ENCODE assay signal across 22 cellular contexts in genomic region chr4:41199788-41200187, GRCh38. TPM values are rescaled to one million over a fixed set of nuclear protein-coding genes. Genes with fewer than 3 reads are reported as not detected.
A peak's percentile ranks its signal among the peaks of the same experiment; 100 is the strongest.
DNase-seq lines count a peak whose midpoint lies in the region; ATAC-seq, FAIRE-seq and TF ChIP-seq lines count a peak whose summit lies in the region.
"Had no signal": no experiment of that assay in that cellular context is flagged by ENCODE, and none has a peak within 500 bp of the region (broad histone marks: within the 10 kb centered on the region; RNA-seq: fewer than 3 reads in every experiment).

No MANE protein-coding gene starts in this region.

- no peak for ATAC-seq in HepG2
- ATAC-seq in right lobe of liver: no peak
- ATAC-seq: A549 had no signal

- WGBS in HepG2 (ENCODE audit: low lambda C conversion rate): 80% methylated on average over 3 of the region's 3 CpGs
- WGBS in right lobe of liver (ENCODE audit: insufficient coverage, low coverage, low lambda C conversion rate, missing lambda C conversion rate): 83% methylated on average over 3 of the region's 3 CpGs
- 59 to 86% (median 63%) methylated on average over 3 of the region's 3 CpGs for WGBS in small intestine, 3 donors

- H3K4me1 ChIP-seq in HepG2 (ENCODE audit: insufficient read depth, low read length): peaks cover 30% of the 10 kb centered on the region
- H3K4me1 ChIP-seq in right lobe of liver: no peaks in the 10 kb centered on the region
- peaks cover 20% of the 10 kb centered on the region for H3K4me1 ChIP-seq in OCI-LY7 (ENCODE audit: insufficient read depth, low read length, poor library complexity, severe bottlenecking)
- H3K4me1 ChIP-seq in small intestine (ENCODE audit: control insufficient read depth in 2 of 2, insufficient read depth in 1 of 2, low read depth in 1 of 2, low read length in 1 of 2): peaks cover 0 to under 1% of the 10 kb centered on the region in 2 donors
- peaks cover 25% of the 10 kb centered on the region for H3K4me1 ChIP-seq in A673 (ENCODE audit: insufficient read depth, low read length, poor library complexity, severe bottlenecking)

- TF ChIP-seq EP300 in HepG2 (IDR thresholded peaks at IDR 0.05; ENCODE audit: low read depth in 2 of 2, low read length in 2 of 2) (no peak), HepG2 (CRISPR knock-in tag; IDR thresholded peaks at IDR 0.05; ENCODE audit: borderline replicate concordance) (no peak)

- in situ Hi-C loops in HepG2 (cut with HindIII; ENCODE audit: extremely low pct_ligation_motif_present, low pct_unique_long_range_greater_than_20kb): no loop called here

- no peaks in the 10 kb centered on the region for H3K9me3 ChIP-seq in HepG2 (ENCODE audit: low read length)
- H3K9me3 ChIP-seq in right lobe of liver: no peaks in the 10 kb centered on the region
- H3K9me3 ChIP-seq in OCI-LY7 (ENCODE audit: low read length): no peaks in the 10 kb centered on the region
- H3K9me3 ChIP-seq in small intestine (ENCODE audit: control insufficient read depth, low read depth): no peaks in the 10 kb centered on the region
- H3K9me3 ChIP-seq in A673 (ENCODE audit: low read depth, low read length, poor library complexity, severe bottlenecking): no peaks in the 10 kb centered on the region
- H3K9me3 ChIP-seq: A549 had no signal

- H3K4me3 ChIP-seq in HepG2 (replicated peaks in 1 of 3; ENCODE audit: insufficient read depth in 1 of 3, low read depth in 2 of 3, low read length in 3 of 3): no peak overlapping the region
- H3K4me3 ChIP-seq in right lobe of liver: no peak overlapping the region
- no peak overlapping the region for H3K4me3 ChIP-seq in OCI-LY7 (ENCODE audit: low read depth, low read length, poor library complexity, severe bottlenecking)
- H3K4me3 ChIP-seq in small intestine (ENCODE audit: low read depth in 1 of 2, low read length in 2 of 2): no peak overlapping the region
- H3K4me3 ChIP-seq in A673 (ENCODE audit: low read depth, low read length, poor library complexity, severe bottlenecking): no peak overlapping the region
- H3K4me3 ChIP-seq: A549, GM23248 had no signal

- no peak for TF ChIP-seq RAD21 in HepG2 (CRISPR knock-in tag; IDR thresholded peaks at IDR 0.05)

- H3K9ac ChIP-seq in HepG2 (ENCODE audit: insufficient read depth, low read depth, low read length): no peak overlapping the region
- H3K9ac ChIP-seq: GM23248 had no signal

- FAIRE-seq in HepG2 (lab: Jason Lieb, UNC) (no peak), endometrium (lab: Jason Lieb, UNC) (peak; percentile 58), small intestine (lab: Jason Lieb, UNC) (no peak)
- FAIRE-seq: A549 had no signal

- POLR2A ChIA-PET in HepG2 (lab: Yijun Ruan, JAX) (interaction anchor here (1.0 kb wide), 1 partner anchor 14 kb away, joined by 3 read pairs; the partner anchor contains the start of gene APBB2), OCI-LY7 (lab: Charles Lee) (interaction anchor here (0.5 to 1.7 kb wide), 7 partner anchors 9 to 215 kb away, joined by 3 to 6 read pairs (median 4); no protein-coding TSS in a partner anchor), A673 (lab: Charles Lee; ENCODE audit: low non-redundant PET) (no interaction called here)

- H2AFZ ChIP-seq in HepG2 (ENCODE audit: low read length) (no peak overlapping the region), OCI-LY7 (ENCODE audit: low read length) (no peak overlapping the region)
- H2AFZ ChIP-seq: GM23248 had no signal

- TF ChIP-seq POLR2A in HepG2 (IDR thresholded peaks at IDR 0.05; ENCODE audit: insufficient read depth in 1 of 2, low read depth in 2 of 2, low read length in 2 of 2) (no peak), right lobe of liver (IDR thresholded peaks at IDR 0.05) (no peak)

- DNase-seq in HepG2 (ENCODE audit: low spot score): no peak
- no peak for DNase-seq in right lobe of liver
- no peak for DNase-seq in OCI-LY7 (ENCODE audit: low spot score)
- no peak for DNase-seq in NCI-H524 treated with DMSO at 0.1 percent for 48 hours (lab: John Stamatoyannopoulos, UW)
- no peak for DNase-seq in small intestine
- no peak for DNase-seq in A673 (ENCODE audit: low spot score)
- DNase-seq: CD4-positive, CD25-positive, alpha-beta regulatory T cell; DMS79; GM23248; H9; HFFc6; KBM-7; NCI-H1092; NCI-H1436 treated with DMSO at 0.1 percent for 48 hours; NCI-H1930; NCI-H2227 treated with DMSO at 0.1 percent for 48 hours; NCI-H510A; NCI-H748 treated with DMSO at 0.1 percent for 48 hours; SW 1271 had no signal

- H3K9me2 ChIP-seq in OCI-LY7 (ENCODE audit: insufficient read depth, low read length): no peaks in the 10 kb centered on the region

- H3K27ac ChIP-seq in HepG2 (ENCODE audit: extremely low read length, insufficient read depth, low read length) (no peak overlapping the region), right lobe of liver (no peak overlapping the region), OCI-LY7 (ENCODE audit: low read depth, low read length, poor library complexity, severe bottlenecking) (no peak overlapping the region), small intestine (ENCODE audit: low read depth in 1 of 2, low read length in 1 of 2) (no peak overlapping the region), A673 (ENCODE audit: low read depth, low read length, poor library complexity, severe bottlenecking) (no peak overlapping the region)
- H3K27ac ChIP-seq: A549, GM23248, RWPE1 had no signal

- H3K36me3 ChIP-seq in HepG2 (replicated peaks in 1 of 2; ENCODE audit: control insufficient read depth in 1 of 2, insufficient read depth in 2 of 2, low read length in 2 of 2): no peaks in the 10 kb centered on the region
- no peaks in the 10 kb centered on the region for H3K36me3 ChIP-seq in right lobe of liver
- no peaks in the 10 kb centered on the region for H3K36me3 ChIP-seq in OCI-LY7 (ENCODE audit: insufficient read depth, low read length)
- H3K36me3 ChIP-seq in small intestine (ENCODE audit: control insufficient read depth in 2 of 2, insufficient read depth in 2 of 2, low read length in 2 of 2): no peaks in the 10 kb centered on the region
- H3K36me3 ChIP-seq in A673 (ENCODE audit: insufficient read depth, low read length, poor library complexity, severe bottlenecking): no peaks in the 10 kb centered on the region

- H3K4me2 ChIP-seq in HepG2 (ENCODE audit: low read depth, low read length): no peak overlapping the region
- H3K4me2 ChIP-seq in OCI-LY7 (ENCODE audit: low read length): peak overlapping the region; percentile 26
- H3K4me2 ChIP-seq: A549 had no signal

- TF ChIP-seq CTCF in HepG2 (CRISPR knock-in tag; IDR thresholded peaks at IDR 0.05) (no peak), right lobe of liver (IDR thresholded peaks at IDR 0.05) (no peak), OCI-LY7 (conservative IDR thresholded peaks at IDR 0.05; ENCODE audit: low read length) (no peak), A673 (conservative IDR thresholded peaks at IDR 0.05; ENCODE audit: low read depth, low read length) (no peak)

- H3K79me2 ChIP-seq in HepG2 (ENCODE audit: insufficient read depth, low read length) (peaks cover 66% of the 10 kb centered on the region), OCI-LY7 (ENCODE audit: insufficient read depth, low read depth, low read length) (peaks cover 69% of the 10 kb centered on the region; the same call in 1 of the 2 replicates)

- CTCF ChIA-PET in HepG2 (lab: Yijun Ruan, JAX; ENCODE audit: low intra/inter-chr PET ratio, low total read pairs) (no interaction called here), OCI-LY7 (lab: Charles Lee; ENCODE audit: unreplicated experiment) (interaction anchor here (1.3 kb wide), 1 partner anchor 207 kb away, joined by 3 read pairs; no protein-coding TSS in a partner anchor), A673 (lab: Charles Lee) (no interaction called here)

- intact Hi-C loops in HepG2 (cut with micrococcal nuclease; ENCODE audit: unreplicated experiment) (no loop called here), right lobe of liver (cut with DNase I) (no loop called here), OCI-LY7 (cut with micrococcal nuclease; ENCODE audit: unreplicated experiment) (no loop called here), A673 (cut with micrococcal nuclease; ENCODE audit: unreplicated experiment) (no loop called here)

- BruUV-seq in HepG2 (replicated peaks; lab: Mats Ljungman, UMichigan) (no TSS peak), OCI-LY7 (replicated peaks; lab: Mats Ljungman, UMichigan) (no TSS peak), A673 (replicated peaks; lab: Mats Ljungman, UMichigan) (no TSS peak)

- H4K20me1 ChIP-seq in HepG2 (ENCODE audit: insufficient read depth, low read length) (no peaks in the 10 kb centered on the region; the same call in 1 of the 2 replicates), OCI-LY7 (ENCODE audit: insufficient read depth, low read length) (peaks cover 8% of the 10 kb centered on the region; the same call in 1 of the 2 replicates)

- no peaks in the 10 kb centered on the region; a peak in 1 of 5 replicates for H3K27me3 ChIP-seq in HepG2 (ENCODE audit: control insufficient read depth in 1 of 2, insufficient read depth in 2 of 2, low read length in 2 of 2)
- H3K27me3 ChIP-seq in right lobe of liver: no peaks in the 10 kb centered on the region
- peaks cover 0 to 2% of the 10 kb centered on the region in 2 donors for H3K27me3 ChIP-seq in small intestine (ENCODE audit: control insufficient read depth in 2 of 2, insufficient read depth in 2 of 2, low read length in 2 of 2)
- H3K27me3 ChIP-seq in A673 (replicated peaks; ENCODE audit: insufficient read depth, low read depth, low read length, poor library complexity): no peaks in the 10 kb centered on the region

RNA-seq across cellular contexts. Expression of gene APBB2, which starts 14.6 kb away (rescaled TPM):
- total RNA-seq in HepG2 (2016; rRNA removed; fragmentation: Illumina TruSeq; extraction: Trizol) (17.0 and 19.7 TPM in 2 replicates), right lobe of liver (10 to 100 TPM; 14.1 to 27.9 (median 25.1) TPM), OCI-LY7 (2022) (88.5 and 89.8 TPM in 2 replicates), A673 (2021) (10.3 and 17.6 TPM in 2 replicates)
- 14.9 and 15.5 TPM in 2 replicates for total RNA-seq in HepG2 (2016; cell fraction: cytosol; rRNA removed; fragmentation: Illumina TruSeq; extraction: Trizol; ENCODE audit: low read depth)
- total RNA-seq in HepG2 (2016; cell fraction: insoluble cytoplasmic fraction; rRNA removed; fragmentation: Illumina TruSeq; extraction: Trizol): 17.3 and 17.6 TPM in 2 replicates
- 11.9 and 12.0 TPM in 2 replicates for total RNA-seq in HepG2 (2016; cell fraction: membrane; rRNA removed; fragmentation: Illumina TruSeq; extraction: Trizol)
- 35.0 and 35.4 TPM in 2 replicates for total RNA-seq in HepG2 (2016; cell fraction: nucleus; rRNA removed; fragmentation: Illumina TruSeq; extraction: Trizol)
- polyA plus RNA-seq in HepG2 (2011; rRNA removed) (9.7 and 11.7 TPM in 2 replicates), small intestine (10 to 100 TPM in 1 of 3 donors, 1 to 10 TPM in 2; 4.5 to 12.0 (median 5.7) TPM)
- 10.4 and 11.7 TPM in 2 replicates for polyA plus RNA-seq in HepG2 (2011; cell fraction: cytosol; rRNA removed)
- 20.4 and 21.7 TPM in 2 replicates for polyA plus RNA-seq in HepG2 (2011; cell fraction: nucleus; rRNA removed)
- polyA plus RNA-seq in HepG2 (2012): 8.9 and 9.8 TPM in 2 replicates
- 0.61 and 0.73 TPM in 2 replicates for polyA plus RNA-seq in HepG2 (2016; cell fraction: cytosol; fragmentation: Illumina TruSeq; extraction: Trizol; ENCODE audit: low read depth)
- 12.6 and 12.9 TPM in 2 replicates for polyA plus RNA-seq in HepG2 (2016; cell fraction: insoluble cytoplasmic fraction; fragmentation: Illumina TruSeq; extraction: Trizol; ENCODE audit: low read depth)
- 3.0 and 3.5 TPM in 2 replicates for polyA plus RNA-seq in HepG2 (2016; cell fraction: membrane; fragmentation: Illumina TruSeq; extraction: Trizol; ENCODE audit: low read depth)
- 17.6 and 19.8 TPM in 2 replicates for polyA plus RNA-seq in HepG2 (2016; cell fraction: nucleus; fragmentation: Illumina TruSeq; extraction: Trizol; ENCODE audit: insufficient read depth, low read depth)
- 15.2 and 41.3 TPM in 2 replicates for polyA minus RNA-seq in HepG2 (2011; rRNA and poly(A)+ RNA removed; ENCODE audit: low replicate concordance)
- 12.6 and 12.7 TPM in 2 replicates for polyA minus RNA-seq in HepG2 (2011; cell fraction: cytosol; rRNA and poly(A)+ RNA removed)
- 42.4 and 49.7 TPM in 2 replicates for polyA minus RNA-seq in HepG2 (2011; cell fraction: nucleus; rRNA and poly(A)+ RNA removed)
- total RNA-seq in OCI-LY7 (2014; rRNA removed; shearing (Covaris generic)): 47.4 and 66.4 TPM in 2 replicates
- total RNA-seq: CD4-positive, CD25-positive, alpha-beta regulatory T cell had no signal
- polyA plus RNA-seq: CD4-positive, CD25-positive, alpha-beta regulatory T cell had no signal

RNA-seq across cellular contexts. Expression of gene UCHL1, which starts 56.9 kb away (rescaled TPM):
- total RNA-seq in HepG2 (2016; rRNA removed; fragmentation: Illumina TruSeq; extraction: Trizol): not detected in 2 replicates
- total RNA-seq in HepG2 (2016; cell fraction: cytosol; rRNA removed; fragmentation: Illumina TruSeq; extraction: Trizol; ENCODE audit: low read depth): not detected in 2 replicates
- 0.13 TPM in 1 of 2 replicates, not detected in the other for total RNA-seq in HepG2 (2016; cell fraction: insoluble cytoplasmic fraction; rRNA removed; fragmentation: Illumina TruSeq; extraction: Trizol)
- total RNA-seq in HepG2 (2016; cell fraction: membrane; rRNA removed; fragmentation: Illumina TruSeq; extraction: Trizol): not detected in 2 replicates
- total RNA-seq in HepG2 (2016; cell fraction: nucleus; rRNA removed; fragmentation: Illumina TruSeq; extraction: Trizol): not detected in 2 replicates
- polyA plus RNA-seq in HepG2 (2011; rRNA removed): not detected in 2 replicates
- polyA plus RNA-seq in HepG2 (2011; cell fraction: cytosol; rRNA removed): 0.08 and 0.13 TPM in 2 replicates
- 0.29 and 0.45 TPM in 2 replicates for polyA plus RNA-seq in HepG2 (2011; cell fraction: nucleus; rRNA removed)
- not detected in 2 replicates for polyA plus RNA-seq in HepG2 (2012)
- polyA plus RNA-seq in HepG2 (2016; cell fraction: cytosol; fragmentation: Illumina TruSeq; extraction: Trizol; ENCODE audit: low read depth): not detected in 2 replicates
- not detected in 2 replicates for polyA plus RNA-seq in HepG2 (2016; cell fraction: insoluble cytoplasmic fraction; fragmentation: Illumina TruSeq; extraction: Trizol; ENCODE audit: low read depth)
- 0.21 TPM in 1 of 2 replicates, not detected in the other for polyA plus RNA-seq in HepG2 (2016; cell fraction: membrane; fragmentation: Illumina TruSeq; extraction: Trizol; ENCODE audit: low read depth)
- not detected in 2 replicates for polyA plus RNA-seq in HepG2 (2016; cell fraction: nucleus; fragmentation: Illumina TruSeq; extraction: Trizol; ENCODE audit: insufficient read depth, low read depth)
- not detected in 2 replicates for polyA minus RNA-seq in HepG2 (2011; rRNA and poly(A)+ RNA removed; ENCODE audit: low replicate concordance)
- polyA minus RNA-seq in HepG2 (2011; cell fraction: cytosol; rRNA and poly(A)+ RNA removed): not detected in 2 replicates
- polyA minus RNA-seq in HepG2 (2011; cell fraction: nucleus; rRNA and poly(A)+ RNA removed): not detected in 2 replicates
- total RNA-seq in right lobe of liver: 1 to 10 TPM in 3 of 6 experiments, under 1 TPM in 2, not detected in 1; 0.44 to 8.7 (median 1.6) TPM
- total RNA-seq in OCI-LY7 (2014; rRNA removed; shearing (Covaris generic)): 409 and 430 TPM in 2 replicates
- 375 and 432 TPM in 2 replicates for total RNA-seq in OCI-LY7 (2022)
- polyA plus RNA-seq in small intestine: 100 to 1,000 TPM in 1 of 3 donors, 1 to 10 TPM in 1, not detected in 1; 5.4 to 134 TPM
- 908 and 959 TPM in 2 replicates for total RNA-seq in A673 (2021)
- total RNA-seq: CD4-positive, CD25-positive, alpha-beta regulatory T cell had no signal
- polyA plus RNA-seq: CD4-positive, CD25-positive, alpha-beta regulatory T cell had no signal

Comparison
In these comparisons a context has a peak if more than half of its experiments do, and no peak if none do; other contexts are left out.
1. RNA of gene UCHL1, which starts 56.9 kb away (total RNA-seq): 908 to 959 TPM in A673 and 375 to 432 TPM in OCI-LY7; 0.44 to 8.7 TPM in right lobe of liver and 0.13 TPM in HepG2; every median in the first group is over 10 times any median in the second.